In genomic region chr15:59232476-59232875, GRCh38 we compare ENCODE assay signal across 11 cellular contexts. TPM values are rescaled to one million over a fixed set of nuclear protein-coding genes. Genes with fewer than 3 reads are reported as not detected.
DNase-seq lines count a peak whose midpoint lies in the region; TF ChIP-seq lines count a peak whose summit lies in the region.
"Had no signal": no experiment of that assay in that cellular context is flagged by ENCODE, and none has a peak within 500 bp of the region (broad histone marks: within the 10 kb centered on the region; RNA-seq: fewer than 3 reads in every experiment).

No MANE protein-coding gene starts in this region.

- DNase-seq in HCEC 1CT (peak; percentile 92), astrocyte of the hippocampus (ENCODE audit: low read depth, low spot score) (peak; percentile 88), glomerular visceral epithelial cell (ENCODE audit: extremely low spot score) (peak; percentile 61), stromal cell of bone marrow (ENCODE audit: low read depth) (peak; percentile 92), PC-9 (no peak), suprapubic skin (ENCODE audit: low spot score in 2 of 2) (no peak), HuH-7 (ENCODE audit: low spot score) (no peak)
- DNase-seq in activated effector memory CD4-positive, alpha-beta T cell treated with anti-CD3 and anti-CD28 coated beads, Interleukin-2, amount 50 U/mL, for 16 hours, result no peak
- DNase-seq: activated CD4-positive, alpha-beta T cell treated with anti-CD3 and anti-CD28 coated beads, Interleukin-2, amount 50 U/mL, for 48 hours; DND-41 had no signal

- H3K9me2 ChIP-seq in PC-9 (ENCODE audit: insufficient read depth), result no peaks in the 10 kb centered on the region

- no peaks in the 10 kb centered on the region; the same call in 1 of the 2 replicates for H3F3A ChIP-seq in PC-9 (ENCODE audit: insufficient read depth, low read depth)

- H4K20me1 ChIP-seq in PC-9 (ENCODE audit: insufficient read depth), result no peaks in the 10 kb centered on the region

- H3K4me2 ChIP-seq in PC-9, result no peak overlapping the region

- no TSS peak for BruUV-seq in PC-9 (replicated peaks; lab: Mats Ljungman, UMichigan)

- CTCF ChIA-PET in PC-9 (lab: Charles Lee), result no interaction called here

- TF ChIP-seq EP300 in suprapubic skin (IDR thresholded peaks at IDR 0.05), result no peak

- H3K9me3 ChIP-seq in PC-9 (ENCODE audit: insufficient read depth, low read depth) (no peaks in the 10 kb centered on the region), suprapubic skin (no peaks in the 10 kb centered on the region)

- H3K4me1 ChIP-seq in PC-9 (replicated peaks; ENCODE audit: insufficient read depth) (no peaks in the 10 kb centered on the region), suprapubic skin (peaks cover 15% of the 10 kb centered on the region)

- intact Hi-C loops in PC-9 (cut with micrococcal nuclease; ENCODE audit: unreplicated experiment), result no loop called here

- H2AFZ ChIP-seq in PC-9, result no peak overlapping the region

- H3K36me3 ChIP-seq in PC-9 (ENCODE audit: low read depth) (no peaks in the 10 kb centered on the region), suprapubic skin (no peaks in the 10 kb centered on the region)
- H3K36me3 ChIP-seq: cardiac muscle cell had no signal

- H3K27ac ChIP-seq in PC-9 (no peak overlapping the region), suprapubic skin (no peak overlapping the region)
- H3K27ac ChIP-seq: cardiac muscle cell had no signal

- H3K27me3 ChIP-seq in PC-9 (ENCODE audit: insufficient read depth, low read depth) (no peaks in the 10 kb centered on the region), suprapubic skin (no peaks in the 10 kb centered on the region)
- H3K27me3 ChIP-seq: cardiac muscle cell had no signal

- 0 out of 2 replicates have a peak, but pooled peaks cover 6% of the 10 kb centered on the region for H3K79me2 ChIP-seq in PC-9 (ENCODE audit: low read depth)

- TF ChIP-seq CTCF in PC-9 (conservative IDR thresholded peaks at IDR 0.05), result no peak
- TF ChIP-seq CTCF in suprapubic skin (IDR thresholded peaks at IDR 0.05), result no peak

- POLR2A ChIA-PET in PC-9 (lab: Charles Lee; ENCODE audit: unreplicated experiment), result interaction anchor here (0.6 kb wide), 1 partner anchor 421 kb away, joined by 7 read pairs; no protein-coding TSS in a partner anchor

- no peak for TF ChIP-seq POLR2A in suprapubic skin (IDR thresholded peaks at IDR 0.05)

- 4% methylated on average over 1 of the region's 1 CpG for WGBS in suprapubic skin

- no peak overlapping the region for H3K4me3 ChIP-seq in PC-9
- no peak overlapping the region for H3K4me3 ChIP-seq in suprapubic skin
- H3K4me3 ChIP-seq: cardiac muscle cell had no signal

RNA-seq across cellular contexts. Expression of gene LDHAL6B, which starts 25.8 kb away (rescaled TPM):
- total RNA-seq in PC-9 (2021), result not detected in 2 replicates
- total RNA-seq in suprapubic skin, result not detected
- total RNA-seq: cardiac muscle cell had no signal

Comparison
In these comparisons a context has a peak if more than half of its experiments do, and no peak if none do; other contexts are left out.
1. DNase-seq: peak in HCEC 1CT (single experiment), astrocyte of the hippocampus (single experiment), glomerular visceral epithelial cell (single experiment) and stromal cell of bone marrow (single experiment); none in PC-9 (0 of 2), suprapubic skin (0 of 2), HuH-7 (single experiment) and activated effector memory CD4-positive, alpha-beta T cell treated with anti-CD3 and anti-CD28 coated beads, Interleukin-2, amount 50 U/mL, for 16 hours (single experiment).